12 cellular contexts compared by ENCODE assay signal in genomic region chr2:30310955-30311354, GRCh38.
A peak's percentile ranks its signal among the peaks of the same experiment; 100 is the strongest.
DNase-seq lines count a peak whose midpoint lies in the region; ATAC-seq and TF ChIP-seq lines count a peak whose summit lies in the region.
"Had no signal": no experiment of that assay in that cellular context is flagged by ENCODE, and none has a peak within 500 bp of the region (broad histone marks: within the 10 kb centered on the region; RNA-seq: fewer than 3 reads in every experiment).

No MANE protein-coding gene starts in this region.

- intact Hi-C loops in vagina (cut with DNase I) = no loop called here

- ATAC-seq in HG03159 (IDR thresholded peaks at IDR 0.05; ENCODE audit: unreplicated experiment) (peak; percentile 49), HG02981 (IDR thresholded peaks at IDR 0.05; ENCODE audit: unreplicated experiment) (no peak)
- ATAC-seq in central memory CD8-positive, alpha-beta T cell (replicated peaks; ENCODE audit: extremely low read depth, poor library complexity, severe bottlenecking) = no peak
- ATAC-seq: left cardiac atrium had no signal

- no peak overlapping the region for H3K27ac ChIP-seq in vagina

- H3K4me3 ChIP-seq in vagina = no peak overlapping the region

- no peaks in the 10 kb centered on the region for H3K36me3 ChIP-seq in vagina

- H3K9me3 Mint-ChIP-seq in central memory CD8-positive, alpha-beta T cell = peaks cover 5% of the 10 kb centered on the region
- H3K9me3 Mint-ChIP-seq in osteocyte (ENCODE audit: unreplicated experiment) = no peaks in the 10 kb centered on the region

- peaks cover 2% of the 10 kb centered on the region for H3K36me3 Mint-ChIP-seq in central memory CD8-positive, alpha-beta T cell (ENCODE audit: insufficient read depth)
- no peaks in the 10 kb centered on the region for H3K36me3 Mint-ChIP-seq in osteocyte (ENCODE audit: unreplicated experiment)

- H3K27me3 ChIP-seq in vagina = no peaks in the 10 kb centered on the region

- no peak overlapping the region for H3K4me3 Mint-ChIP-seq in central memory CD8-positive, alpha-beta T cell
- no peak overlapping the region for H3K4me3 Mint-ChIP-seq in osteocyte (ENCODE audit: unreplicated experiment)
- H3K4me3 Mint-ChIP-seq: activated T-cell treated with anti-CD3 and anti-CD28 coated beads, Interleukin-2, amount 50 U/mL, for 24 hours; T-helper 1 cell treated with Interleukin-12 subunit alpha and Interleukin-12 subunit beta and Interleukin-4 antibody, amounts not matched to agents 30 μg/mL and 1 μg/mL, for 36 hours had no signal

- H3K27ac Mint-ChIP-seq in central memory CD8-positive, alpha-beta T cell (ENCODE audit: low read depth) = peak overlapping the region; percentile 63
- no peak overlapping the region for H3K27ac Mint-ChIP-seq in osteocyte (ENCODE audit: unreplicated experiment)
- H3K27ac Mint-ChIP-seq: activated T-cell treated with anti-CD3 and anti-CD28 coated beads, Interleukin-2, amount 50 U/mL, for 24 hours; T-helper 1 cell treated with Interleukin-12 subunit alpha and Interleukin-12 subunit beta and Interleukin-4 antibody, amounts not matched to agents 30 μg/mL and 1 μg/mL, for 36 hours had no signal

- peak; percentile 13 for DNase-seq in GM10266 (ENCODE audit: extremely low spot score)
- DNase-seq in GM20000 (ENCODE audit: low spot score) = peak; percentile 23
- DNase-seq in central memory CD8-positive, alpha-beta T cell (ENCODE audit: low spot score in 2 of 2) = no peak
- DNase-seq in osteocyte (ENCODE audit: extremely low spot score, unreplicated experiment) = no peak
- DNase-seq in vagina (ENCODE audit: extremely low spot score in 2 of 2) = no peak
- no peak for DNase-seq in T-helper 2 cell
- DNase-seq: activated T-cell treated with anti-CD3 and anti-CD28 coated beads, Interleukin-2, amount 50 U/mL, for 24 hours; left cardiac atrium; NCI-H774 had no signal

- TF ChIP-seq POLR2A in vagina (IDR thresholded peaks at IDR 0.05) = no peak

- no peaks in the 10 kb centered on the region for H3K4me1 ChIP-seq in vagina

- TF ChIP-seq CTCF in GM10266 (IDR thresholded peaks at IDR 0.05; ENCODE audit: control insufficient read depth, insufficient read depth, low read depth, missing control alignments) = no peak
- no peak for TF ChIP-seq CTCF in GM20000 (IDR thresholded peaks at IDR 0.05; ENCODE audit: extremely low read depth, missing control alignments)
- no peak for TF ChIP-seq CTCF in osteocyte (IDR thresholded peaks at IDR 0.05)
- TF ChIP-seq CTCF in vagina (IDR thresholded peaks at IDR 0.05) = no peak

- no peaks in the 10 kb centered on the region for H3K9me3 ChIP-seq in vagina

- H3K27me3 Mint-ChIP-seq in central memory CD8-positive, alpha-beta T cell = no peaks in the 10 kb centered on the region
- no peaks in the 10 kb centered on the region for H3K27me3 Mint-ChIP-seq in osteocyte (ENCODE audit: unreplicated experiment)
- H3K27me3 Mint-ChIP-seq: activated T-cell treated with anti-CD3 and anti-CD28 coated beads, Interleukin-2, amount 50 U/mL, for 24 hours had no signal

- peaks cover 23% of the 10 kb centered on the region for H3K4me1 Mint-ChIP-seq in central memory CD8-positive, alpha-beta T cell
- peaks cover 1% of the 10 kb centered on the region for H3K4me1 Mint-ChIP-seq in osteocyte (ENCODE audit: unreplicated experiment)

Comparison
In these comparisons a context has a peak if more than half of its experiments do, and no peak if none do; other contexts are left out.
1. DNase-seq: peak in GM10266 (single experiment) and GM20000 (single experiment); none in central memory CD8-positive, alpha-beta T cell (0 of 2), osteocyte (single experiment), vagina (0 of 2) and T-helper 2 cell (0 of 5).